ENCODE assay signal across 9 cellular contexts in genomic region chr6:32086661-32087573, GRCh38. TPM values are rescaled to one million over a fixed set of nuclear protein-coding genes. Genes with fewer than 3 reads are reported as not detected.
DNase-seq lines count a peak whose midpoint lies in the region; ATAC-seq, FAIRE-seq and TF ChIP-seq lines count a peak whose summit lies in the region.
"Had no signal": no experiment of that assay in that cellular context is flagged by ENCODE, and none has a peak within 500 bp of the region (broad histone marks: within the 10 kb centered on the region; RNA-seq: fewer than 3 reads in every experiment).

No MANE protein-coding gene starts in this region.

- H3K4me2 ChIP-seq in astrocyte (ENCODE audit: low read length): peak overlapping the region; percentile 10

- H3K9ac ChIP-seq in astrocyte (ENCODE audit: low read length): no peak overlapping the region

- H3K4me1 Mint-ChIP-seq in astrocyte (ENCODE audit: low read depth, unreplicated experiment): peaks cover 7% of the 10 kb centered on the region

- H3K36me3 ChIP-seq in astrocyte (ENCODE audit: insufficient read depth, low read length) (no peaks in the 10 kb centered on the region), lower lobe of right lung (peaks cover 35% of the 10 kb centered on the region)

- peaks cover 85% of the 10 kb centered on the region for H3K27me3 Mint-ChIP-seq in astrocyte (ENCODE audit: low read depth, unreplicated experiment)

- H4K20me1 ChIP-seq in astrocyte (ENCODE audit: insufficient read depth, low read length): peaks cover 43% of the 10 kb centered on the region

- peaks cover 72% of the 10 kb centered on the region for H3K27me3 ChIP-seq in astrocyte (ENCODE audit: insufficient read depth, low read length)
- H3K27me3 ChIP-seq in lower lobe of right lung (ENCODE audit: low read depth): peaks cover 18% of the 10 kb centered on the region

- ATAC-seq in lower lobe of right lung (peak; percentile 31 to 39), GM18868 (IDR thresholded peaks at IDR 0.05; ENCODE audit: unreplicated experiment) (no peak)

- H3K4me3 ChIP-seq in astrocyte (ENCODE audit: insufficient read depth, low read depth, low read length) (no peak overlapping the region), lower lobe of right lung (no peak overlapping the region)

- DNase-seq in EH (ENCODE audit: low read depth): peak; percentile 85
- DNase-seq in HK-2 (ENCODE audit: unreplicated experiment): peak; percentile 61
- peak; percentile 85 for DNase-seq in astrocyte (ENCODE audit: low read depth)
- no peak for DNase-seq in lower lobe of right lung
- no peak for DNase-seq in DMS79 treated with DMSO at 0.1 percent for 48 hours (lab: John Stamatoyannopoulos, UW)
- DNase-seq in DMS79 (lab: John Stamatoyannopoulos, UW): no peak
- no peak for DNase-seq in cerebellar cortex (ENCODE audit: low spot score)

- TF ChIP-seq CTCF in astrocyte (IDR thresholded peaks at IDR 0.05; ENCODE audit: insufficient read depth, low read depth, low read length) (no peak), lower lobe of right lung (IDR thresholded peaks at IDR 0.05) (no peak)

- H3K4me1 ChIP-seq in astrocyte (ENCODE audit: insufficient read depth, low read length) (peaks cover 28% of the 10 kb centered on the region), lower lobe of right lung (peaks cover 43% of the 10 kb centered on the region)

- no peak overlapping the region for H3K4me3 Mint-ChIP-seq in astrocyte (ENCODE audit: unreplicated experiment)

- no peak overlapping the region for H3K27ac Mint-ChIP-seq in astrocyte (ENCODE audit: unreplicated experiment)
- H3K27ac Mint-ChIP-seq: IgD-negative memory B cell had no signal

- peaks cover 2% of the 10 kb centered on the region for H3K36me3 Mint-ChIP-seq in astrocyte (ENCODE audit: low read depth, unreplicated experiment)
- H3K36me3 Mint-ChIP-seq: IgD-negative memory B cell had no signal

- no peak overlapping the region for H2AFZ ChIP-seq in astrocyte (ENCODE audit: low read depth, low read length)

- FAIRE-seq in astrocyte (lab: Jason Lieb, UNC): peak; percentile 32

- H3K9me3 ChIP-seq in astrocyte (ENCODE audit: insufficient read depth, low read depth, low read length) (no peaks in the 10 kb centered on the region), lower lobe of right lung (no peaks in the 10 kb centered on the region)

- no peaks in the 10 kb centered on the region for H3K79me2 ChIP-seq in astrocyte (ENCODE audit: insufficient read depth, low read length)

- peaks cover 5% of the 10 kb centered on the region for H3K9me3 Mint-ChIP-seq in astrocyte (ENCODE audit: unreplicated experiment)

- H3K27ac ChIP-seq in astrocyte (ENCODE audit: low read depth, low read length) (no peak overlapping the region), lower lobe of right lung (peak overlapping the region; percentile 76)

- intact Hi-C loops in lower lobe of right lung (cut with DNase I): no loop called here

RNA-seq across cellular contexts. Expression of gene TNXB, which starts 22.2 kb away (rescaled TPM):
- total RNA-seq in astrocyte (1.8 and 2.3 TPM in 2 replicates), lower lobe of right lung (120 TPM)

RNA-seq across cellular contexts. Expression of gene ATF6B, which starts 41.1 kb away (rescaled TPM):
- 68.7 and 70.1 TPM in 2 replicates for total RNA-seq in astrocyte
- 83.7 TPM for total RNA-seq in lower lobe of right lung

RNA-seq across cellular contexts. Expression of gene FKBPL, which starts 43.2 kb away (rescaled TPM):
- 5.2 TPM in 2 replicates for total RNA-seq in astrocyte
- 5.8 TPM for total RNA-seq in lower lobe of right lung

RNA-seq across cellular contexts. Expression of gene CYP21A2, which starts 48.7 kb away (rescaled TPM):
- total RNA-seq in astrocyte: 0.11 and 0.46 TPM in 2 replicates
- total RNA-seq in lower lobe of right lung: 1.1 TPM

Comparison
In these comparisons a context has a peak if more than half of its experiments do, and no peak if none do; other contexts are left out.
1. DNase-seq: peak in EH (single experiment), HK-2 (single experiment) and astrocyte (single experiment); none in lower lobe of right lung (single experiment), DMS79 treated with DMSO at 0.1 percent for 48 hours (single experiment), DMS79 (single experiment) and cerebellar cortex (single experiment).
2. RNA of gene TNXB, which starts 22.2 kb away (total RNA-seq): 120 TPM in lower lobe of right lung (single experiment); 1.8 to 2.3 TPM in astrocyte; every median in the first group is over 10 times any median in the second.